In the genomic region with DNA sequence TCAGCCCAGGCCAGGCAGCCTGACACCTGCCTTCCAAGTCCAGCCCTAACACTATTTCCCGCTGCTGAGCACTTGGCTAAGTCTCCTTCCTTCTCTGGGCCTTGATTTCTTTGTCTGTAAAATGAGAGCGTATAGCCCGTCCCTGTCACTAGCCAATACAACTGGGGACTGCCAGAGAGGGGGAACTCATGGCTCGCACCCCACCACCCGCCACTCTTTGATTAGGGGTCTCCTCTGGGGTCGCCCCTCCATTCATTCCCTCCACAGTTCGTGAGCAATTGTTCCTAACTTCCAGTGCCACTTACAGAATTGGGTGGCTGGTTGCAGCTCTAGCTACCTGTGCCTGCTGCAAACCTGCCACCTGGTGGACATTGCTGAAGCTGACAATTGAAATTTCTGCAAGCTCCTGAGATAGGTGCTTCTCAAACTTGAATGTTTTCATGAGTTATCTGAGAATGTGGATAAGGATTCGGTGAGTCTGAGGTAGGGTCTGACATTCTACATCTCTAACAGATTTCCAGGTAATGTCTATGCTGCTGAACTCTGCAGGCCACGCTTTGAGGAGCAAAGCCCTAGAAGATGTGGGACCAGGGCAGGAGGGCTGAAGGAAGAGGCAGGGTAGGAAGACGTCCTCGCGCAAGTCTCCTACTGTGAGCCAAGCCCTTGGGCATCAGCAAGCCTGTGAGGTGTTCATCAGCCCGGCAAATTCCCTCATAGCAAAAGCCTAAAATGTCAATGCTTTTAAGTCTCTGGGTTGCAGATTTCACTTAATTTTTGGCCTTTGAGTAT, we compare ENCODE assay signal across 8 cellular contexts. TPM values are rescaled to one million over a fixed set of nuclear protein-coding genes. Genes with fewer than 3 reads are reported as not detected.
A peak's percentile ranks its signal among the peaks of the same experiment; 100 is the strongest.
DNase-seq lines count a peak whose midpoint lies in the region; ATAC-seq and TF ChIP-seq lines count a peak whose summit lies in the region.

No MANE protein-coding gene starts in this region.

- H2BK20ac ChIP-seq in IMR-90 (ENCODE audit: low read depth, low read length): peak overlapping the region; percentile 88

- H4K91ac ChIP-seq in IMR-90 (ENCODE audit: insufficient read depth, low read depth, low read length): peak overlapping the region; percentile 71

- H3K18ac ChIP-seq in IMR-90 (ENCODE audit: low read depth, low read length): peak overlapping the region; percentile 51

- in situ Hi-C loops in IMR-90 (cut with MboI; ENCODE audit: low sequenced_read_pairs): no loop called here
- in situ Hi-C loops in Panc1 (cut with HindIII; ENCODE audit: low pct_unique_long_range_greater_than_20kb, low sequenced_read_pairs): loop anchor here (5.0 kb wide), 2 partner anchors 36 to 101 kb away; no protein-coding TSS in a partner anchor

- peak overlapping the region; percentile 93 for H2BK120ac ChIP-seq in IMR-90 (ENCODE audit: low read depth, low read length)

- peak; percentile 65 for ATAC-seq in IMR-90 (ENCODE audit: low read depth)
- peak; percentile 97 for ATAC-seq in Panc1
- no peak for ATAC-seq in thoracic aorta (ENCODE audit: insufficient number of reproducible peaks, low FRiP score, low read depth)
- ATAC-seq in HG03025 (IDR thresholded peaks at IDR 0.05; ENCODE audit: low FRiP score, unreplicated experiment): no peak

- H2BK5ac ChIP-seq in IMR-90 (ENCODE audit: low read depth, low read length, poor library complexity, severe bottlenecking): no peak overlapping the region

- H3K27me3 Mint-ChIP-seq in neural progenitor cell (ENCODE audit: insufficient read depth, low read depth): peaks cover 4% of the 10 kb centered on the region

- TF ChIP-seq CTCF in IMR-90 (conservative IDR thresholded peaks at IDR 0.05; ENCODE audit: low read depth, low read length) (peak; percentile 79), Panc1 (IDR thresholded peaks at IDR 0.05) (no peak), fibroblast of the aortic adventitia (IDR thresholded peaks at IDR 0.05; ENCODE audit: insufficient read depth, low read length) (peak; percentile 87), neural progenitor cell (IDR thresholded peaks at IDR 0.05) (peak; percentile 88), thoracic aorta (IDR thresholded peaks at IDR 0.05) (peak; percentile 84)

- 55% methylated on average over 5 of the region's 13 CpGs; no CpG with 5 or more reads in 1 of the 2 experiments for WGBS in IMR-90 (ENCODE audit: extremely low coverage in 2 of 2, insufficient read length in 1 of 2), 2 experiments

- DNase-seq in DMS53 treated with DMSO at 0.1 percent for 48 hours (lab: John Stamatoyannopoulos, UW; ENCODE audit: unreplicated experiment): peak; percentile 18
- peak; percentile 78 for DNase-seq in IMR-90
- DNase-seq in Panc1 (ENCODE audit: low read depth, low spot score): peak; percentile 74
- DNase-seq in activated T-helper 1 cell treated with Interleukin-2 at 50 U/mL for 16 hours (ENCODE audit: low read depth): peak; percentile 30
- peak; percentile 85 for DNase-seq in fibroblast of the aortic adventitia (ENCODE audit: low read depth)
- DNase-seq in neural progenitor cell (ENCODE audit: low spot score): peak; percentile 81
- peak; percentile 22 for DNase-seq in thoracic aorta (ENCODE audit: low spot score)

- H3K9me3 ChIP-seq in IMR-90 (ENCODE audit: control insufficient read depth, insufficient read depth, low read length): no peaks in the 10 kb centered on the region
- H3K9me3 ChIP-seq in Panc1 (ENCODE audit: control insufficient read depth, insufficient read depth, low read depth, low read length): no peaks in the 10 kb centered on the region
- H3K9me3 ChIP-seq in neural progenitor cell (ENCODE audit: low read depth): no peaks in the 10 kb centered on the region
- H3K9me3 ChIP-seq in thoracic aorta: no peaks in the 10 kb centered on the region

- POLR2A ChIA-PET in IMR-90 (lab: Charles Lee; ENCODE audit: unreplicated experiment) (no interaction called here), Panc1 (lab: Charles Lee) (no interaction called here)

- H3K9me3 Mint-ChIP-seq in neural progenitor cell: no peaks in the 10 kb centered on the region

- no peaks in the 10 kb centered on the region for H3K27me3 ChIP-seq in IMR-90 (ENCODE audit: control insufficient read depth, insufficient read depth, low read length)
- peaks cover 3% of the 10 kb centered on the region; the same call in 1 of the 2 replicates for H3K27me3 ChIP-seq in Panc1 (ENCODE audit: control insufficient read depth, insufficient read depth, low read length)
- H3K27me3 ChIP-seq in neural progenitor cell: no peaks in the 10 kb centered on the region
- no peaks in the 10 kb centered on the region for H3K27me3 ChIP-seq in thoracic aorta (replicated peaks; ENCODE audit: insufficient read depth)

- BruUV-seq in IMR-90 (replicated peaks; lab: Mats Ljungman, UMichigan) (no TSS peak), Panc1 (replicated peaks; lab: Mats Ljungman, UMichigan) (no TSS peak)

- no peak overlapping the region for H3K4me3 Mint-ChIP-seq in neural progenitor cell

- peak overlapping the region; percentile 66 for H3K4ac ChIP-seq in IMR-90 (ENCODE audit: low read depth, low read length)

- peak overlapping the region; percentile 82; the same call in 1 of the 3 replicates for H2BK15ac ChIP-seq in IMR-90 (ENCODE audit: low read depth, low read length)

- dilution Hi-C loops in IMR-90 (cut with HindIII; ENCODE audit: low sequenced_read_pairs, unreplicated experiment): no loop called here

- H3K4me2 ChIP-seq in IMR-90 (ENCODE audit: low read depth, low read length): no peak overlapping the region
- H3K4me2 ChIP-seq in neural progenitor cell: no peak overlapping the region

- H3F3A ChIP-seq in neural progenitor cell (ENCODE audit: low read depth): no peaks in the 10 kb centered on the region

- peaks cover 4% of the 10 kb centered on the region for H3K4me1 Mint-ChIP-seq in neural progenitor cell

- H3K14ac ChIP-seq in IMR-90 (replicated peaks; ENCODE audit: low read depth, low read length): peak overlapping the region; percentile 10

- H3K4me1 ChIP-seq in IMR-90 (ENCODE audit: control insufficient read depth, insufficient read depth, low read length) (peaks cover 16% of the 10 kb centered on the region), Panc1 (ENCODE audit: control insufficient read depth, insufficient read depth, low read length) (no peaks in the 10 kb centered on the region), neural progenitor cell (no peaks in the 10 kb centered on the region), thoracic aorta (ENCODE audit: control insufficient read depth in 1 of 2, low read depth in 2 of 2) (no peaks in the 10 kb centered on the region)

- H3K9ac ChIP-seq in IMR-90 (ENCODE audit: low read depth, low read length) (no peak overlapping the region), neural progenitor cell (no peak overlapping the region)

- H4K8ac ChIP-seq in IMR-90 (ENCODE audit: low read depth in 2 of 2, low read length in 2 of 2): peak overlapping the region in 1 of 2 experiments; percentile 77; a peak in 2 of 4 replicates

- no peak overlapping the region for H3K4me3 ChIP-seq in IMR-90 (ENCODE audit: insufficient read depth, low read depth, low read length)
- no peak overlapping the region for H3K4me3 ChIP-seq in Panc1 (ENCODE audit: low read depth in 2 of 2, low read length in 2 of 2)
- H3K4me3 ChIP-seq in fibroblast of the aortic adventitia (ENCODE audit: low read depth, low read length): no peak overlapping the region
- H3K4me3 ChIP-seq in neural progenitor cell: no peak overlapping the region
- H3K4me3 ChIP-seq in thoracic aorta: no peak overlapping the region

- H2AK5ac ChIP-seq in IMR-90 (ENCODE audit: low read depth, low read length): peak overlapping the region; percentile 90

- CTCF ChIA-PET in IMR-90 (lab: Yijun Ruan, JAX) (interaction anchor here (0.6 to 1.6 kb wide), 12 partner anchors 13 to 120 kb away, joined by 3 to 11 read pairs (median 3); a partner anchor contains a TSS), Panc1 (lab: Charles Lee) (interaction anchor here (0.5 to 3.6 kb wide), 25 partner anchors 9 to 247 kb away, joined by 3 to 34 read pairs (median 5); a partner anchor contains a TSS)

- no peaks in the 10 kb centered on the region for H3K79me2 ChIP-seq in neural progenitor cell (ENCODE audit: low read depth)

- TF ChIP-seq POLR2A in IMR-90 (IDR thresholded peaks at IDR 0.05; ENCODE audit: low read depth, low read length): no peak

- H3K23ac ChIP-seq in IMR-90 (ENCODE audit: low read depth, low read length): no peak overlapping the region

- H4K20me1 ChIP-seq in IMR-90 (ENCODE audit: insufficient read depth, low read length) (no peaks in the 10 kb centered on the region), neural progenitor cell (ENCODE audit: low read depth) (no peaks in the 10 kb centered on the region)

- intact Hi-C loops in IMR-90 (cut with micrococcal nuclease) (loop anchor here (1.0 to 10.0 kb wide), 3 partner anchors 68 to 199 kb away; a partner anchor contains a TSS), Panc1 (cut with micrococcal nuclease; ENCODE audit: unreplicated experiment) (loop anchor here (2.0 kb wide), 1 partner anchor 69 kb away; no protein-coding TSS in a partner anchor)

- H3K36me3 ChIP-seq in IMR-90 (ENCODE audit: control insufficient read depth, insufficient read depth, low read length) (no peaks in the 10 kb centered on the region), Panc1 (ENCODE audit: control insufficient read depth, insufficient read depth, low read length) (no peaks in the 10 kb centered on the region), neural progenitor cell (no peaks in the 10 kb centered on the region), thoracic aorta (no peaks in the 10 kb centered on the region)

- H3K27ac ChIP-seq in IMR-90 (ENCODE audit: insufficient read depth, low read length): no peak overlapping the region
- H3K27ac ChIP-seq in Panc1 (ENCODE audit: low read length): no peak overlapping the region
- H3K27ac ChIP-seq in neural progenitor cell: no peak overlapping the region
- H3K27ac ChIP-seq in thoracic aorta: no peak overlapping the region

- H2AK9ac ChIP-seq in IMR-90 (replicated peaks; ENCODE audit: low read depth, low read length, poor library complexity): no peak overlapping the region

- H2AFZ ChIP-seq in IMR-90 (replicated peaks; ENCODE audit: low read length, poor library complexity) (peak overlapping the region; percentile 72), neural progenitor cell (replicated peaks) (peak overlapping the region; percentile 75)

- TF ChIP-seq RAD21 in IMR-90 (IDR thresholded peaks at IDR 0.05; ENCODE audit: low read length): peak; percentile 90

- 0 out of 2 replicates have a peak overlapping the region, but pooled peaks have one; percentile 19 for H3K56ac ChIP-seq in IMR-90 (ENCODE audit: extremely low read depth, insufficient read depth, low read length)

- H4K5ac ChIP-seq in IMR-90 (ENCODE audit: low read depth, low read length): peak overlapping the region; percentile 50

- H3K36me3 Mint-ChIP-seq in neural progenitor cell: no peaks in the 10 kb centered on the region

- H3K79me1 ChIP-seq in IMR-90 (ENCODE audit: low read depth in 1 of 2, low read length in 2 of 2): no peaks in the 10 kb centered on the region; a peak in 1 of 4 replicates

- H3K9me1 ChIP-seq in IMR-90 (ENCODE audit: insufficient read depth, low read length): peaks cover 6% of the 10 kb centered on the region

- no peak overlapping the region for H3K27ac Mint-ChIP-seq in neural progenitor cell

RNA-seq across cellular contexts. Expression of a gene that starts 13.3 kb away (rescaled TPM):
- total RNA-seq in IMR-90 (2012; rRNA removed) (23.5 and 27.2 TPM in 2 replicates), Panc1 (2021; ENCODE audit: unreplicated experiment) (13.2 TPM), fibroblast of the aortic adventitia (ENCODE audit: low replicate concordance) (30.1 and 61.8 TPM in 2 replicates), neural progenitor cell (ENCODE audit: low replicate concordance) (11.0 and 12.2 TPM in 2 replicates), thoracic aorta (10 to 100 TPM; 19.8 to 30.5 TPM)
- polyA plus RNA-seq in IMR-90 (2012; rRNA removed): 38.5 and 44.0 TPM in 2 replicates
- 20.8 and 23.4 TPM in 2 replicates for polyA plus RNA-seq in IMR-90 (2012; cell fraction: cytosol; rRNA removed)
- polyA plus RNA-seq in IMR-90 (2012; cell fraction: nucleus; rRNA removed; ENCODE audit: low replicate concordance): 17.3 and 54.7 TPM in 2 replicates
- 10.8 TPM for polyA plus RNA-seq in Panc1 (2012; ENCODE audit: insufficient read length)

Comparison
In these comparisons a context has a peak if more than half of its experiments do, and no peak if none do; other contexts are left out.
1. DNase-seq: peak in every context shown above with its lines; median percentile 85 in fibroblast of the aortic adventitia; 81 in neural progenitor cell; 78 in IMR-90; 74 in Panc1; 30 in activated T-helper 1 cell treated with Interleukin-2 at 50 U/mL for 16 hours; 22 in thoracic aorta; 18 in DMS53 treated with DMSO at 0.1 percent for 48 hours.
2. ATAC-seq: peak in IMR-90 (single experiment) and Panc1 (single experiment); none in thoracic aorta (single experiment) and HG03025 (single experiment).